In the genomic region with DNA sequence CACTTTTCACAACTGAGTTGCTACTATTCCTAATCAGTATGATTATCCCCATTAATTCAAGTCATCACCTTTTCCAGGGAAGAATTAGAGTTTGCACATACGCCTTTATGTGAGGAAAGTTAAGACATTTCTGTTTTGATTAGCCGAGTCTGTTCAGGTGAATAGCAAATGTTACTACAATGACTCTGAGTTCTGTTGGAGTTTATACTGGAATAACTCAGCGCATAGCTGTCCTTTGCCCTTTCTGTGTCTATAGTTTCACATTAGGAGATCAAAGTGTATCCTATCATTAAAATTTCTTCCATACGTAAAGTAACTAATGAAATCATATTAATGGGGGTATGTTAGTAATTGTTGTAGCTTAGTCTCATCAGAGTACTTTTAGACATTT, we compare ENCODE assay signal across 11 cellular contexts. TPM values are rescaled to one million over a fixed set of nuclear protein-coding genes. Genes with fewer than 3 reads are reported as not detected.
A peak's percentile ranks its signal among the peaks of the same experiment; 100 is the strongest.
DNase-seq lines count a peak whose midpoint lies in the region; ATAC-seq, FAIRE-seq and TF ChIP-seq lines count a peak whose summit lies in the region.
"Had no signal": no experiment of that assay in that cellular context is flagged by ENCODE, and none has a peak within 500 bp of the region (broad histone marks: within the 10 kb centered on the region; RNA-seq: fewer than 3 reads in every experiment).

No MANE protein-coding gene starts in this region.

- no peak for TF ChIP-seq RAD21 in K562 (CRISPR knock-in tag; conservative IDR thresholded peaks at IDR 0.05 in 1 of 2, IDR thresholded peaks at IDR 0.05 in 1 of 2)

- H3K9me1 ChIP-seq in K562 (ENCODE audit: control insufficient read depth, insufficient read depth, low read length), result no peaks in the 10 kb centered on the region

- CTCF ChIA-PET in CD4-positive, alpha-beta memory T cell (lab: Charles Lee; ENCODE audit: partially characterized antibody), result interaction anchor here (0.8 to 8.6 kb wide), 13 partner anchors 8 to 208 kb away, joined by 3 to 62 read pairs (median 3); a partner anchor contains a TSS
- CTCF ChIA-PET in K562 (lab: Yijun Ruan, JAX; ENCODE audit: low intra/inter-chr PET ratio), result no interaction called here

- BruUV-seq in K562 (replicated peaks; lab: Mats Ljungman, UMichigan), result no TSS peak

- no peak for DNase-seq in CD4-positive, alpha-beta memory T cell
- DNase-seq in Jurkat, Clone E6-1 (ENCODE audit: low read depth, low spot score), result no peak
- DNase-seq in K562 (ENCODE audit: extremely low read depth in 1 of 4, low spot score in 3 of 4), result no peak
- DNase-seq in KBM-7, result no peak
- DNase-seq in foreskin fibroblast, result no peak
- DNase-seq: NCI-H1092 treated with DMSO at 0.1 percent for 48 hours had no signal

- in situ Hi-C loops in K562 (cut with MboI), result no loop called here
- in situ Hi-C loops in KBM-7 (cut with MboI; ENCODE audit: low pct_unique_long_range_greater_than_20kb, low sequenced_read_pairs), result no loop called here

- no peaks in the 10 kb centered on the region for H3K27me3 Mint-ChIP-seq in CD4-positive, alpha-beta memory T cell

- no peak for TF ChIP-seq POLR2A in K562 (conservative IDR thresholded peaks at IDR 0.05)

- H3K9ac ChIP-seq in K562 (ENCODE audit: insufficient read depth in 1 of 2, low read depth in 2 of 2, low read length in 2 of 2), result peak overlapping the region in 1 of 2 experiments; percentile 40; a peak in 2 of 4 replicates

- POLR2A ChIA-PET in CD4-positive, alpha-beta memory T cell (lab: Charles Lee; ENCODE audit: partially characterized antibody), result interaction anchor here (0.8 to 8.6 kb wide), 15 partner anchors 9 to 303 kb away, joined by 3 to 161 read pairs (median 4); a partner anchor contains a TSS
- POLR2A ChIA-PET in K562 (lab: Yijun Ruan, JAX), result interaction anchor here (0.6 to 4.7 kb wide), 9 partner anchors 9 to 401 kb away, joined by 3 to 36 read pairs (median 4); no protein-coding TSS in a partner anchor

- peak overlapping the region; percentile 87 to 100 (median 99) for H3K27ac Mint-ChIP-seq in CD4-positive, alpha-beta memory T cell

- H3K4me2 ChIP-seq in K562 (ENCODE audit: insufficient read depth, low read length), result peak overlapping the region; percentile 62

- H3K9me3 ChIP-seq in CD4-positive, alpha-beta memory T cell (ENCODE audit: control insufficient read depth in 1 of 2, low read length in 2 of 2), result no peaks in the 10 kb centered on the region
- H3K9me3 ChIP-seq in K562 (replicated peaks; ENCODE audit: control insufficient read depth, insufficient read depth, low read depth, low read length), result no peaks in the 10 kb centered on the region
- H3K9me3 ChIP-seq in neutrophil, result no peaks in the 10 kb centered on the region

- H3K4me3 Mint-ChIP-seq in CD4-positive, alpha-beta memory T cell, result peak overlapping the region; percentile 75 to 98 (median 85)

- peaks cover 2 to 26% of the 10 kb centered on the region in 2 donors for H3K36me3 Mint-ChIP-seq in CD4-positive, alpha-beta memory T cell

- H3K27me3 ChIP-seq in CD4-positive, alpha-beta memory T cell (ENCODE audit: insufficient read depth, low read length), result no peaks in the 10 kb centered on the region
- H3K27me3 ChIP-seq in K562 (ENCODE audit: control insufficient read depth in 2 of 2, insufficient read depth in 2 of 2, low read length in 2 of 2) (no peaks in the 10 kb centered on the region), neutrophil (no peaks in the 10 kb centered on the region)

- peaks cover 99% of the 10 kb centered on the region for H3K79me2 ChIP-seq in K562 (ENCODE audit: control insufficient read depth, insufficient read depth, low read length)

- peaks cover 88% of the 10 kb centered on the region for H3K4me1 ChIP-seq in CD4-positive, alpha-beta memory T cell (ENCODE audit: insufficient read depth, low read length)
- H3K4me1 ChIP-seq in K562 (replicated peaks in 1 of 2; ENCODE audit: control insufficient read depth in 2 of 2, insufficient read depth in 2 of 2, low read length in 2 of 2) (peaks cover 14 to 72% of the 10 kb centered on the region in 2 experiments), neutrophil (ENCODE audit: control insufficient read depth in 1 of 2, insufficient read depth in 1 of 2, low read depth in 1 of 2, low read length in 1 of 2) (peaks cover 89 to 93% of the 10 kb centered on the region in 2 experiments)

- TF ChIP-seq CTCF in K562 (IDR thresholded peaks at IDR 0.05 in 2 of 3, conservative IDR thresholded peaks at IDR 0.05 in 1 of 3; ENCODE audit: insufficient read depth in 2 of 3, low read depth in 1 of 3, low read length in 3 of 3) (no peak), neutrophil (IDR thresholded peaks at IDR 0.05) (no peak), foreskin fibroblast (IDR thresholded peaks at IDR 0.05; ENCODE audit: low read depth, low read length) (no peak)

- 18% methylated on average over 4 of the region's 4 CpGs for WGBS in K562 (ENCODE audit: insufficient coverage, low coverage, missing lambda C conversion rate)

- peak overlapping the region; percentile 93 for H3K27ac ChIP-seq in CD4-positive, alpha-beta memory T cell (ENCODE audit: low read depth, low read length)
- peak overlapping the region; percentile 56 for H3K27ac ChIP-seq in K562 (ENCODE audit: extremely low read depth, low read depth, low read length)
- peak overlapping the region; percentile 95 for H3K27ac ChIP-seq in neutrophil

- peaks cover 5% of the 10 kb centered on the region; the same call in 1 of the 2 replicates for H4K20me1 ChIP-seq in K562 (replicated peaks; ENCODE audit: control insufficient read depth, insufficient read depth, low read length)

- intact Hi-C loops in CD4-positive, alpha-beta memory T cell (cut with micrococcal nuclease), result loop anchor here (1.0 kb wide), 1 partner anchor 8 kb away; no protein-coding TSS in a partner anchor
- intact Hi-C loops in K562 (cut with micrococcal nuclease), result loop anchor here (5.0 kb wide), 2 partner anchors 37 to 83 kb away; a partner anchor contains a TSS

- no peaks in the 10 kb centered on the region for H3K36me3 ChIP-seq in CD4-positive, alpha-beta memory T cell (ENCODE audit: insufficient read depth, low read length)
- H3K36me3 ChIP-seq in K562 (ENCODE audit: control insufficient read depth, insufficient read depth, low read length) (peaks cover 11% of the 10 kb centered on the region), neutrophil (peaks cover 4% of the 10 kb centered on the region)

- no peak overlapping the region for H2AFZ ChIP-seq in K562 (ENCODE audit: low read depth, low read length)

- H3K4me3 ChIP-seq in CD4-positive, alpha-beta memory T cell (ENCODE audit: low read length in 2 of 2), result peak overlapping the region; percentile 1 to 52
- peak overlapping the region; percentile 45 for H3K4me3 ChIP-seq in Jurkat, Clone E6-1 (ENCODE audit: low read length)
- H3K4me3 ChIP-seq in K562 (no peak overlapping the region), neutrophil (ENCODE audit: low read depth in 1 of 2, low read length in 1 of 2) (peak overlapping the region; percentile 91 to 94), foreskin fibroblast (ENCODE audit: low read depth in 1 of 2, low read length in 2 of 2) (no peak overlapping the region)

- no peak for FAIRE-seq in K562 (lab: Jason Lieb, UNC)
- FAIRE-seq: islet of Langerhans, TTC549 had no signal

- H3K9me3 Mint-ChIP-seq in CD4-positive, alpha-beta memory T cell, result no peaks in the 10 kb centered on the region

- H3K4me1 Mint-ChIP-seq in CD4-positive, alpha-beta memory T cell, result peaks cover 70 to 90% (median 78%) of the 10 kb centered on the region in 4 donors

- no peak for TF ChIP-seq EP300 in K562 (IDR thresholded peaks at IDR 0.05; ENCODE audit: low read length)

- ATAC-seq in K562 (no peak), HG03457 (IDR thresholded peaks at IDR 0.05; ENCODE audit: unreplicated experiment) (no peak), HG03378 (IDR thresholded peaks at IDR 0.05; ENCODE audit: unreplicated experiment) (no peak)

RNA-seq across cellular contexts. Expression of a gene that starts 4.9 kb away (rescaled TPM):
- total RNA-seq in CD4-positive, alpha-beta memory T cell, result 10 to 100 TPM; 86.0 to 86.4 TPM
- 10 to 100 TPM; 35.1 to 58.3 TPM for polyA plus RNA-seq in CD4-positive, alpha-beta memory T cell
- polyA plus RNA-seq in Jurkat, Clone E6-1 (2012; ENCODE audit: insufficient read depth, insufficient read length), result 45.0 TPM
- total RNA-seq in K562 (2011; cell fraction: chromatin; rRNA removed; ENCODE audit: low replicate concordance), result 10.7 and 17.8 TPM in 2 replicates
- total RNA-seq in K562 (2011; cell fraction: nucleolus; rRNA removed), result 5.3 and 7.3 TPM in 2 replicates
- 10.6 and 18.9 TPM in 2 replicates for total RNA-seq in K562 (2011; cell fraction: nucleoplasm; rRNA removed)
- total RNA-seq in K562 (2014; rRNA removed), result 23.6 and 24.6 TPM in 2 replicates
- 28.9 and 33.9 TPM in 2 replicates for total RNA-seq in K562 (2014; rRNA removed; fragmentation: Illumina TruSeq; extraction: Trizol)
- total RNA-seq in K562 (2015; rRNA removed; fragmentation: Illumina TruSeq; extraction: Trizol), result 30.8 and 32.1 TPM in 2 replicates
- 24.2 and 27.3 TPM in 2 replicates for total RNA-seq in K562 (2021)
- 13.2 and 21.5 TPM in 2 replicates for polyA plus RNA-seq in K562 (2011; rRNA removed)
- polyA plus RNA-seq in K562 (2011; cell fraction: cytosol; rRNA removed), result 4.1 and 7.1 TPM in 2 replicates
- polyA plus RNA-seq in K562 (2011; cell fraction: nucleus; rRNA removed), result 12.5 and 14.7 TPM in 2 replicates
- 12.2 and 30.2 TPM in 2 replicates for polyA plus RNA-seq in K562 (2012)
- polyA plus RNA-seq in K562 (2014; fragmentation: Illumina TruSeq; extraction: Trizol), result 20.5 and 30.0 TPM in 2 replicates
- 10 to 100 TPM in 1 of 2 experiments, 1 to 10 TPM in 1; 7.8 to 12.1 TPM for polyA plus RNA-seq in K562 (2014; fragmentation: Nextera tagmentation; extraction: Ambion mirVana)
- polyA plus RNA-seq in K562 (2014; rRNA removed), result 17.4 and 17.6 TPM in 2 replicates
- polyA minus RNA-seq in K562 (2011; rRNA and poly(A)+ RNA removed), result 48.4 and 52.6 TPM in 2 replicates
- 36.9 and 49.1 TPM in 2 replicates for polyA minus RNA-seq in K562 (2011; cell fraction: cytosol; rRNA and poly(A)+ RNA removed)
- polyA minus RNA-seq in K562 (2011; cell fraction: nucleus; rRNA and poly(A)+ RNA removed), result 6.1 and 10.1 TPM in 2 replicates

RNA-seq across cellular contexts. Expression of a gene that starts 37.0 kb away (rescaled TPM):
- 100 to 1,000 TPM; 150 to 161 TPM for total RNA-seq in CD4-positive, alpha-beta memory T cell
- 100 to 1,000 TPM; 187 to 211 TPM for polyA plus RNA-seq in CD4-positive, alpha-beta memory T cell
- polyA plus RNA-seq in Jurkat, Clone E6-1 (2012; ENCODE audit: insufficient read depth, insufficient read length), result 90.7 TPM
- 10.6 and 25.3 TPM in 2 replicates for total RNA-seq in K562 (2011; cell fraction: chromatin; rRNA removed; ENCODE audit: low replicate concordance)
- 10.3 and 10.4 TPM in 2 replicates for total RNA-seq in K562 (2011; cell fraction: nucleolus; rRNA removed)
- total RNA-seq in K562 (2011; cell fraction: nucleoplasm; rRNA removed), result 17.9 and 22.3 TPM in 2 replicates
- total RNA-seq in K562 (2014; rRNA removed) (75.1 and 85.7 TPM in 2 replicates), K562 (2014; rRNA removed; fragmentation: Illumina TruSeq; extraction: Trizol) (128 and 148 TPM in 2 replicates), K562 (2015; rRNA removed; fragmentation: Illumina TruSeq; extraction: Trizol) (92.6 and 105 TPM in 2 replicates), K562 (2021) (94.4 and 115 TPM in 2 replicates)
- polyA plus RNA-seq in K562 (2011; rRNA removed) (117 and 155 TPM in 2 replicates), K562 (2014; fragmentation: Illumina TruSeq; extraction: Trizol) (72.2 and 79.3 TPM in 2 replicates), K562 (2014; fragmentation: Nextera tagmentation; extraction: Ambion mirVana) (100 to 1,000 TPM; 328 to 382 TPM), K562 (2014; rRNA removed) (115 and 116 TPM in 2 replicates)
- 29.8 and 61.5 TPM in 2 replicates for polyA plus RNA-seq in K562 (2011; cell fraction: cytosol; rRNA removed)
- polyA plus RNA-seq in K562 (2011; cell fraction: nucleus; rRNA removed), result 20.0 and 40.3 TPM in 2 replicates
- polyA plus RNA-seq in K562 (2012), result 157 and 166 TPM in 2 replicates
- polyA minus RNA-seq in K562 (2011; rRNA and poly(A)+ RNA removed), result 27.4 and 34.5 TPM in 2 replicates
- 15.9 and 18.7 TPM in 2 replicates for polyA minus RNA-seq in K562 (2011; cell fraction: cytosol; rRNA and poly(A)+ RNA removed)
- polyA minus RNA-seq in K562 (2011; cell fraction: nucleus; rRNA and poly(A)+ RNA removed), result 8.5 and 15.7 TPM in 2 replicates

Comparison
In these comparisons a context has a peak if more than half of its experiments do, and no peak if none do; other contexts are left out.
1. H3K4me3 ChIP-seq: peak in CD4-positive, alpha-beta memory T cell (2 of 2), Jurkat, Clone E6-1 (single experiment) and neutrophil (2 of 2); none in K562 (single experiment) and foreskin fibroblast (0 of 2).
2. Peak in every context shown above with its lines, with median percentiles within 50 percentile points of each other: H3K27ac ChIP-seq.